In the genomic region with DNA sequence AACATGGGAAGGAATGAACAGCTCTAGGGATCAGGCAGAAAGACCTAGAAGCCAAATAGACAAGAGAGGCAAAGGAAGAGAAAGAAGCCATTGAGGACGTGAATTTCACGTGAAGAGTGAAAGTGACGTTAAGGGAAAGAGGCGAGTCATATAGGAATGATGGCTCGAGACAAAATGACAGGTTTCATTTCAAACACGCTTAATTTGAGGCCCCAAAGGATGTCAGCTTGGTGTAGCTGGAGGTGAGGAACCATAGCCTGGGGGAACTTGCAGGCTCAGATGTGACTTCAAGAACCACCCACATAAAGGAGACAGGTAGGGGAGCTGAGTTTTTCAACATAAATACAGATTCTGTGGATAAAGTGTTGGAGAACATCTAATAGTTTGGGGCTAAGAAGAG, we compare ENCODE assay signal across 28 cellular contexts.
DNase-seq lines count a peak whose midpoint lies in the region; ATAC-seq and TF ChIP-seq lines count a peak whose summit lies in the region.
"Had no signal": no experiment of that assay in that cellular context is flagged by ENCODE, and none has a peak within 500 bp of the region (broad histone marks: within the 10 kb centered on the region; RNA-seq: fewer than 3 reads in every experiment).

No MANE protein-coding gene starts in this region.

- DNase-seq in activated CD4-positive, alpha-beta T cell treated with anti-CD3 and anti-CD28 coated beads, Interleukin-2, amount 10 ng/mL, durations not matched to agents 24 days and 14 days: no peak
- DNase-seq in activated CD4-positive, alpha-beta T cell treated with anti-CD3 and anti-CD28 coated beads for 4 hours: no peak
- DNase-seq in stimulated activated CD4-positive, alpha-beta T cell treated with anti-CD3 and anti-CD28 coated beads, Interleukin-4, amount 100 ng/mL, for 24 hours: peak; percentile 22
- DNase-seq in stimulated activated CD4-positive, alpha-beta T cell treated with anti-CD3 and anti-CD28 coated beads, Interleukin-4, amount 100 ng/mL, for 1 hour: no peak
- no peak for DNase-seq in suprapubic skin (ENCODE audit: low spot score in 2 of 2)
- DNase-seq: activated CD4-positive, alpha-beta T cell treated with anti-CD3 and anti-CD28 coated beads, Interleukin-2, amount 10 ng/mL, durations not matched to agents 7 days and 5 days; activated CD8-positive, alpha-beta memory T cell treated with anti-CD3 and anti-CD28 coated beads, Interleukin-2, amount 50 U/mL, for 48 hours; aorta; DND-41; GF-D8; heart right ventricle; midbrain; naive thymus-derived CD8-positive, alpha-beta T cell; NCI-H1436 treated with DMSO at 0.1 percent for 48 hours; NCI-H2081 treated with DMSO at 0.1 percent for 48 hours; NCI-H2227 treated with DMSO at 0.1 percent for 48 hours; NCI-H526 treated with DMSO at 0.1 percent for 48 hours; nucleus accumbens; SHP77; stimulated activated naive B cell treated with anti-CD40 and anti-IgM and Interleukin-4, amounts not matched to agents 10 μg/mL and 1 μg/mL and 100 μg/mL, for 72 hours; testis had no signal

- no peaks in the 10 kb centered on the region for H3K36me3 Mint-ChIP-seq in activated CD4-positive, alpha-beta T cell treated with anti-CD3 and anti-CD28 coated beads, Interleukin-2, amount 10 ng/mL, durations not matched to agents 24 days and 14 days (ENCODE audit: low read depth)
- H3K36me3 Mint-ChIP-seq in activated naive CD8-positive, alpha-beta T cell: no peaks in the 10 kb centered on the region
- H3K36me3 Mint-ChIP-seq: CD14-positive monocyte; IgD-negative memory B cell; naive thymus-derived CD8-positive, alpha-beta T cell; stimulated activated naive B cell treated with anti-CD40 and anti-IgM and Interleukin-4, amounts not matched to agents 10 μg/mL and 1 μg/mL and 100 μg/mL, for 72 hours had no signal

- no peak overlapping the region for H3K4me3 Mint-ChIP-seq in activated CD4-positive, alpha-beta T cell treated with anti-CD3 and anti-CD28 coated beads, Interleukin-2, amount 10 ng/mL, durations not matched to agents 24 days and 14 days
- no peak overlapping the region for H3K4me3 Mint-ChIP-seq in activated naive CD8-positive, alpha-beta T cell
- H3K4me3 Mint-ChIP-seq: activated CD4-positive, alpha-beta T cell treated with anti-CD3 and anti-CD28 coated beads, Interleukin-2, amount 10 ng/mL, durations not matched to agents 7 days and 5 days; CD14-positive monocyte; GM23338; IgD-negative memory B cell; naive thymus-derived CD8-positive, alpha-beta T cell; stimulated activated naive B cell treated with anti-CD40 and anti-IgM and Interleukin-4, amounts not matched to agents 10 μg/mL and 1 μg/mL and 100 μg/mL, for 72 hours had no signal

- peaks cover 14% of the 10 kb centered on the region for H3K4me1 ChIP-seq in suprapubic skin
- H3K4me1 ChIP-seq: testis had no signal

- H3K4me1 Mint-ChIP-seq in activated CD4-positive, alpha-beta T cell treated with anti-CD3 and anti-CD28 coated beads, Interleukin-2, amount 10 ng/mL, durations not matched to agents 24 days and 14 days: peaks cover 19% of the 10 kb centered on the region
- H3K4me1 Mint-ChIP-seq in activated naive CD8-positive, alpha-beta T cell (ENCODE audit: low read depth): peaks cover 15% of the 10 kb centered on the region
- H3K4me1 Mint-ChIP-seq: stimulated activated naive B cell treated with anti-CD40 and anti-IgM and Interleukin-4, amounts not matched to agents 10 μg/mL and 1 μg/mL and 100 μg/mL, for 72 hours had no signal

- H3K4me3 ChIP-seq in suprapubic skin: no peak overlapping the region
- H3K4me3 ChIP-seq: GM23338, heart right ventricle, testis had no signal

- no peaks in the 10 kb centered on the region for H3K27me3 Mint-ChIP-seq in activated CD4-positive, alpha-beta T cell treated with anti-CD3 and anti-CD28 coated beads, Interleukin-2, amount 10 ng/mL, durations not matched to agents 24 days and 14 days
- no peaks in the 10 kb centered on the region for H3K27me3 Mint-ChIP-seq in activated naive CD8-positive, alpha-beta T cell
- H3K27me3 Mint-ChIP-seq: activated CD4-positive, alpha-beta T cell treated with anti-CD3 and anti-CD28 coated beads, Interleukin-2, amount 10 ng/mL, durations not matched to agents 7 days and 5 days; IgD-negative memory B cell; naive thymus-derived CD8-positive, alpha-beta T cell; stimulated activated naive B cell treated with anti-CD40 and anti-IgM and Interleukin-4, amounts not matched to agents 10 μg/mL and 1 μg/mL and 100 μg/mL, for 72 hours had no signal

- H3K27me3 ChIP-seq in suprapubic skin: no peaks in the 10 kb centered on the region
- H3K27me3 ChIP-seq: heart right ventricle, testis had no signal

- TF ChIP-seq EP300 in suprapubic skin (IDR thresholded peaks at IDR 0.05): no peak

- 77% methylated on average over 6 of the region's 6 CpGs for WGBS in suprapubic skin

- no peak for TF ChIP-seq CTCF in suprapubic skin (IDR thresholded peaks at IDR 0.05)

- H3K9me3 ChIP-seq in suprapubic skin: no peaks in the 10 kb centered on the region
- H3K9me3 ChIP-seq: heart right ventricle, testis had no signal

- H3K9me3 Mint-ChIP-seq in activated CD4-positive, alpha-beta T cell treated with anti-CD3 and anti-CD28 coated beads, Interleukin-2, amount 10 ng/mL, durations not matched to agents 24 days and 14 days: no peaks in the 10 kb centered on the region
- H3K9me3 Mint-ChIP-seq in activated naive CD8-positive, alpha-beta T cell (ENCODE audit: low read depth): no peaks in the 10 kb centered on the region
- H3K9me3 Mint-ChIP-seq: activated CD4-positive, alpha-beta T cell treated with anti-CD3 and anti-CD28 coated beads, Interleukin-2, amount 10 ng/mL, durations not matched to agents 7 days and 5 days; CD14-positive monocyte; GM23338; IgD-negative memory B cell; naive thymus-derived CD8-positive, alpha-beta T cell; stimulated activated naive B cell treated with anti-CD40 and anti-IgM and Interleukin-4, amounts not matched to agents 10 μg/mL and 1 μg/mL and 100 μg/mL, for 72 hours had no signal

- no peak for ATAC-seq in HG02642 (IDR thresholded peaks at IDR 0.05; ENCODE audit: poor library complexity, unreplicated experiment)
- ATAC-seq in HG03139 (IDR thresholded peaks at IDR 0.05; ENCODE audit: unreplicated experiment): no peak
- ATAC-seq: GM23338; naive thymus-derived CD8-positive, alpha-beta T cell; Panc1; stimulated activated naive B cell treated with anti-CD40 and anti-IgM and Interleukin-4, amounts not matched to agents 10 μg/mL and 1 μg/mL and 100 μg/mL, for 72 hours had no signal

- peak overlapping the region; percentile 48 for H3K27ac ChIP-seq in suprapubic skin
- H3K27ac ChIP-seq: testis had no signal

- intact Hi-C loops in activated CD4-positive, alpha-beta T cell treated with anti-CD3 and anti-CD28 coated beads, Interleukin-2, amount 10 ng/mL, durations not matched to agents 24 days and 14 days (cut with micrococcal nuclease): no loop called here

- H3K27ac Mint-ChIP-seq in activated CD4-positive, alpha-beta T cell treated with anti-CD3 and anti-CD28 coated beads, Interleukin-2, amount 10 ng/mL, durations not matched to agents 24 days and 14 days: peak overlapping the region; percentile 61
- H3K27ac Mint-ChIP-seq in activated naive CD8-positive, alpha-beta T cell: peak overlapping the region; percentile 42
- H3K27ac Mint-ChIP-seq: activated CD4-positive, alpha-beta T cell treated with anti-CD3 and anti-CD28 coated beads, Interleukin-2, amount 10 ng/mL, durations not matched to agents 7 days and 5 days; CD14-positive monocyte; IgD-negative memory B cell; stimulated activated naive B cell treated with anti-CD40 and anti-IgM and Interleukin-4, amounts not matched to agents 10 μg/mL and 1 μg/mL and 100 μg/mL, for 72 hours had no signal

- no peaks in the 10 kb centered on the region for H3K36me3 ChIP-seq in suprapubic skin

- TF ChIP-seq POLR2A in suprapubic skin (IDR thresholded peaks at IDR 0.05): no peak
